ENCODE assay signal across 19 cellular contexts in genomic region chr1:212236664-212237220, GRCh38. TPM values are rescaled to one million over a fixed set of nuclear protein-coding genes. Genes with fewer than 3 reads are reported as not detected.
A peak's percentile ranks its signal among the peaks of the same experiment; 100 is the strongest.
DNase-seq lines count a peak whose midpoint lies in the region; ATAC-seq and TF ChIP-seq lines count a peak whose summit lies in the region.
"Had no signal": no experiment of that assay in that cellular context is flagged by ENCODE, and none has a peak within 500 bp of the region (broad histone marks: within the 10 kb centered on the region; RNA-seq: fewer than 3 reads in every experiment).

No MANE protein-coding gene starts in this region.

- no peaks in the 10 kb centered on the region for H3K9me3 Mint-ChIP-seq in stimulated activated effector memory CD8-positive, alpha-beta T cell treated with anti-CD3 and anti-CD28 coated beads, Interleukin-12 subunit alpha, Interleukin-12 subunit beta, amount 100 ng/mL, for 72 hours
- no peaks in the 10 kb centered on the region for H3K9me3 Mint-ChIP-seq in activated CD4-positive, alpha-beta memory T cell treated with anti-CD3 and anti-CD28 coated beads for 36 hours
- no peaks in the 10 kb centered on the region for H3K9me3 Mint-ChIP-seq in T-helper 2 cell treated with Interferon-gamma antibody and Interleukin-4, amounts not matched to agents 5 μg/mL and 100 μg/mL, for 36 hours
- H3K9me3 Mint-ChIP-seq: HFFc6 had no signal

- H3K27me3 ChIP-seq in cardiac muscle cell (no peaks in the 10 kb centered on the region), SJCRH30 (no peaks in the 10 kb centered on the region)

- ATAC-seq in Right ventricle myocardium superior (ENCODE audit: poor library complexity) (no peak), left lobe of liver (peak; percentile 8), HG02981 (IDR thresholded peaks at IDR 0.05; ENCODE audit: unreplicated experiment) (no peak)
- no peak for ATAC-seq in stimulated activated effector memory CD8-positive, alpha-beta T cell treated with anti-CD3 and anti-CD28 coated beads, Interleukin-12 subunit alpha, Interleukin-12 subunit beta, amount 100 ng/mL, for 72 hours

- H3K36me3 ChIP-seq in cardiac muscle cell: no peaks in the 10 kb centered on the region
- no peaks in the 10 kb centered on the region for H3K36me3 ChIP-seq in SJCRH30

- TF ChIP-seq CTCF in cardiac muscle cell (IDR thresholded peaks at IDR 0.05; ENCODE audit: low read depth, low read length): no peak

- DNase-seq in cardiac muscle cell (ENCODE audit: low read depth in 1 of 2, low spot score in 1 of 2) (no peak), Right ventricle myocardium superior (no peak), SJCRH30 (peak; percentile 63 to 64), left lobe of liver (ENCODE audit: low spot score) (no peak)
- DNase-seq in stimulated activated effector memory CD8-positive, alpha-beta T cell treated with anti-CD3 and anti-CD28 coated beads, Interleukin-12 subunit alpha, Interleukin-12 subunit beta, amount 100 ng/mL, for 72 hours (ENCODE audit: low spot score in 2 of 2): no peak
- no peak for DNase-seq in activated CD4-positive, alpha-beta memory T cell treated with anti-CD3 and anti-CD28 coated beads for 36 hours
- no peak for DNase-seq in T-helper 2 cell treated with Interferon-gamma antibody and Interleukin-4, amounts not matched to agents 5 μg/mL and 100 μg/mL, for 36 hours (ENCODE audit: low spot score)
- DNase-seq: CD4-positive, alpha-beta memory T cell; DND-41; GDM1; HFFc6; IMR-90; NCI-H1105; NCI-H187; NCI-H345; NCI-H526 treated with DMSO at 0.1 percent for 48 hours; OCI-M1 had no signal

- intact Hi-C loops in Right ventricle myocardium superior (cut with DNase I): loop anchor here (5.0 to 10.0 kb wide), 2 partner anchors 51 to 162 kb away; partner anchors contain the start of gene PPP2R5A
- intact Hi-C loops in activated CD4-positive, alpha-beta memory T cell treated with anti-CD3 and anti-CD28 coated beads for 36 hours (cut with micrococcal nuclease): no loop called here

- H3K27me3 Mint-ChIP-seq in activated CD4-positive, alpha-beta memory T cell treated with anti-CD3 and anti-CD28 coated beads for 36 hours: no peaks in the 10 kb centered on the region
- no peaks in the 10 kb centered on the region for H3K27me3 Mint-ChIP-seq in T-helper 2 cell treated with Interferon-gamma antibody and Interleukin-4, amounts not matched to agents 5 μg/mL and 100 μg/mL, for 36 hours (ENCODE audit: low read depth)
- H3K27me3 Mint-ChIP-seq: CD4-positive, alpha-beta memory T cell had no signal

- POLR2A ChIA-PET in activated CD4-positive, alpha-beta memory T cell treated with anti-CD3 and anti-CD28 coated beads for 36 hours (lab: Charles Lee): no interaction called here

- H3K36me3 Mint-ChIP-seq in stimulated activated effector memory CD8-positive, alpha-beta T cell treated with anti-CD3 and anti-CD28 coated beads, Interleukin-12 subunit alpha, Interleukin-12 subunit beta, amount 100 ng/mL, for 72 hours: no peaks in the 10 kb centered on the region
- no peaks in the 10 kb centered on the region for H3K36me3 Mint-ChIP-seq in activated CD4-positive, alpha-beta memory T cell treated with anti-CD3 and anti-CD28 coated beads for 36 hours
- no peaks in the 10 kb centered on the region for H3K36me3 Mint-ChIP-seq in T-helper 2 cell treated with Interferon-gamma antibody and Interleukin-4, amounts not matched to agents 5 μg/mL and 100 μg/mL, for 36 hours (ENCODE audit: low read depth)
- H3K36me3 Mint-ChIP-seq: CD4-positive, alpha-beta memory T cell had no signal

- no peaks in the 10 kb centered on the region for H3K9me3 ChIP-seq in cardiac muscle cell (ENCODE audit: low read depth)
- H3K9me3 ChIP-seq in SJCRH30 (replicated peaks): no peaks in the 10 kb centered on the region

- H3K4me1 ChIP-seq in cardiac muscle cell (ENCODE audit: low read depth): peaks cover 49% of the 10 kb centered on the region
- H3K4me1 ChIP-seq in SJCRH30: peaks cover 47% of the 10 kb centered on the region

- H3K27ac Mint-ChIP-seq in stimulated activated effector memory CD8-positive, alpha-beta T cell treated with anti-CD3 and anti-CD28 coated beads, Interleukin-12 subunit alpha, Interleukin-12 subunit beta, amount 100 ng/mL, for 72 hours: peak overlapping the region; percentile 66
- H3K27ac Mint-ChIP-seq in activated CD4-positive, alpha-beta memory T cell treated with anti-CD3 and anti-CD28 coated beads for 36 hours: no peak overlapping the region
- no peak overlapping the region for H3K27ac Mint-ChIP-seq in T-helper 2 cell treated with Interferon-gamma antibody and Interleukin-4, amounts not matched to agents 5 μg/mL and 100 μg/mL, for 36 hours
- H3K27ac Mint-ChIP-seq: HFFc6 had no signal

- peak overlapping the region; percentile 85 for H3K27ac ChIP-seq in cardiac muscle cell
- peak overlapping the region; percentile 57 for H3K27ac ChIP-seq in SJCRH30
- H3K27ac ChIP-seq: 22Rv1 had no signal

- H3K4me3 ChIP-seq in cardiac muscle cell (no peak overlapping the region), SJCRH30 (no peak overlapping the region)

- H3K4me1 Mint-ChIP-seq in stimulated activated effector memory CD8-positive, alpha-beta T cell treated with anti-CD3 and anti-CD28 coated beads, Interleukin-12 subunit alpha, Interleukin-12 subunit beta, amount 100 ng/mL, for 72 hours: peaks cover 44% of the 10 kb centered on the region
- peaks cover 32% of the 10 kb centered on the region for H3K4me1 Mint-ChIP-seq in activated CD4-positive, alpha-beta memory T cell treated with anti-CD3 and anti-CD28 coated beads for 36 hours (ENCODE audit: low read depth)
- peaks cover 32% of the 10 kb centered on the region for H3K4me1 Mint-ChIP-seq in T-helper 2 cell treated with Interferon-gamma antibody and Interleukin-4, amounts not matched to agents 5 μg/mL and 100 μg/mL, for 36 hours (ENCODE audit: low read depth)

- H3K4me3 Mint-ChIP-seq in stimulated activated effector memory CD8-positive, alpha-beta T cell treated with anti-CD3 and anti-CD28 coated beads, Interleukin-12 subunit alpha, Interleukin-12 subunit beta, amount 100 ng/mL, for 72 hours: no peak overlapping the region
- no peak overlapping the region for H3K4me3 Mint-ChIP-seq in activated CD4-positive, alpha-beta memory T cell treated with anti-CD3 and anti-CD28 coated beads for 36 hours
- no peak overlapping the region for H3K4me3 Mint-ChIP-seq in T-helper 2 cell treated with Interferon-gamma antibody and Interleukin-4, amounts not matched to agents 5 μg/mL and 100 μg/mL, for 36 hours
- H3K4me3 Mint-ChIP-seq: CD4-positive, alpha-beta memory T cell; HFFc6 had no signal

- CTCF ChIA-PET in activated CD4-positive, alpha-beta memory T cell treated with anti-CD3 and anti-CD28 coated beads for 36 hours (lab: Charles Lee): interaction anchor here (0.6 to 2.2 kb wide), 3 partner anchors 48 to 746 kb away, joined by 3 to 8 read pairs (median 3); no protein-coding TSS in a partner anchor

RNA-seq across cellular contexts. Expression of gene PPP2R5A, which starts 48.5 kb away (rescaled TPM):
- total RNA-seq in cardiac muscle cell (51.7 and 70.4 TPM in 2 replicates), Right ventricle myocardium superior (77.9 TPM), left lobe of liver (37.6 TPM)
- 65.0 and 67.4 TPM in 2 replicates for polyA plus RNA-seq in cardiac muscle cell
- 14.3 and 18.8 TPM in 2 replicates for total RNA-seq in SJCRH30 (2014; rRNA removed; shearing (Covaris generic))
- total RNA-seq in activated CD4-positive, alpha-beta memory T cell treated with anti-CD3 and anti-CD28 coated beads for 36 hours: 10 to 100 TPM; 38.6 to 40.4 TPM

Comparison
In these comparisons a context has a peak if more than half of its experiments do, and no peak if none do; other contexts are left out.
1. DNase-seq: peak in SJCRH30 (2 of 2); none in cardiac muscle cell (0 of 2), Right ventricle myocardium superior (single experiment), left lobe of liver (single experiment), stimulated activated effector memory CD8-positive, alpha-beta T cell treated with anti-CD3 and anti-CD28 coated beads, Interleukin-12 subunit alpha, Interleukin-12 subunit beta, amount 100 ng/mL, for 72 hours (0 of 2), activated CD4-positive, alpha-beta memory T cell treated with anti-CD3 and anti-CD28 coated beads for 36 hours (single experiment) and T-helper 2 cell treated with Interferon-gamma antibody and Interleukin-4, amounts not matched to agents 5 μg/mL and 100 μg/mL, for 36 hours (single experiment).